ENCODE assay signal across 8 cellular contexts in the genomic region with DNA sequence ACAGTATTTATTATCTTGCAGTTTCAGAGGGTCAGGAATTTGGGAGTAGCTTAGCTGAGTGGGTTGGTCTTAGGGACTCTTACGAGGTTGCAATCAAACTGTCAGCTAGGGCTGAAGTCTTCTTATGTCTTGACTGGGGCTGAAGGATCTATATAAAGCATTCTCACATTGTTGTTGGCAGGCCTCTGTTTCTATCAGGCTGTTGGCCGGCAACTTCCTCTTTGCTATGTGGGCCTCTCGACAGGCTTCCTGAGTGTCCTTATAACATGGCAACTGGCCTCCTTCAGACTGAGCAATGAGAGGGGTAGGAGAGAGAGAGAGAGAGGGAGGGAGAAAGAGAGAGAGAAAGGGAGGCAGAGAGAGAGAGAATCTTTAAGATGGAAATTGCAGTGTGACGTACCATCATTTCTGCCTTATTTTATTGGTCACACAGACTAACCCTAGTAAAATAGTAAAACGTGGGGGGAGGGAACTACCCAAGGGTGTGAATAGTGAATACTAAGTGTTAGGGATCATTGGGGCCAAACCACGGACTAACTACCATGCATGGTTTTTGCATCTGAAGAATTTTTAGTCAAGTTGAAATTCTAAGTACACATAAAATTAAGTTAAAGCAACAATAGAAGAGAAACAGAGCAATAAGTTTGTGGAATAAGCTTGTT. TPM values are rescaled to one million over a fixed set of nuclear protein-coding genes. Genes with fewer than 3 reads are reported as not detected.
DNase-seq lines count a peak whose midpoint lies in the region; ATAC-seq, FAIRE-seq and TF ChIP-seq lines count a peak whose summit lies in the region.

No MANE protein-coding gene starts in this region.

- no peak overlapping the region for H3K9ac ChIP-seq in GM12878 (ENCODE audit: control insufficient read depth, insufficient read depth, low read length)

- RAD21 ChIA-PET in GM12878 (lab: Charles Lee; ENCODE audit: unreplicated experiment), result interaction anchor here (1.2 to 1.3 kb wide), 2 partner anchors 16 to 32 kb away, joined by 3 to 4 read pairs; a partner anchor contains a TSS

- no peaks in the 10 kb centered on the region for H3K9me3 ChIP-seq in GM12878 (replicated peaks; ENCODE audit: control insufficient read depth, insufficient read depth, low read length)
- no peaks in the 10 kb centered on the region for H3K9me3 ChIP-seq in neuron (ENCODE audit: low read length)

- no peak overlapping the region for H3K4me3 ChIP-seq in GM12878
- H3K4me3 ChIP-seq in neuron (ENCODE audit: low read length), result no peak overlapping the region

- H3K27me3 ChIP-seq in GM12878 (replicated peaks in 1 of 2; ENCODE audit: control insufficient read depth in 2 of 2, insufficient read depth in 2 of 2, low read length in 1 of 2) (no peaks in the 10 kb centered on the region), neuron (ENCODE audit: insufficient read depth, low read length) (no peaks in the 10 kb centered on the region)

- no peak for TF ChIP-seq POLR2A in GM12878 (IDR thresholded peaks at IDR 0.05; ENCODE audit: low read depth, low read length)

- POLR2A ChIA-PET in GM12878 (lab: Charles Lee), result no interaction called here

- TF ChIP-seq CTCF in GM12878 (IDR thresholded peaks at IDR 0.05 in 2 of 3, conservative IDR thresholded peaks at IDR 0.05 in 1 of 3; ENCODE audit: control insufficient read depth in 2 of 3, extremely low read depth in 1 of 3, insufficient read depth in 1 of 3, low read depth in 3 of 3, low read length in 3 of 3), result no peak

- no peak overlapping the region for H3K27ac ChIP-seq in GM12878 (ENCODE audit: control insufficient read depth, insufficient read depth)

- H3K79me2 ChIP-seq in GM12878 (ENCODE audit: control insufficient read depth, insufficient read depth, low read length), result no peaks in the 10 kb centered on the region

- CTCF ChIA-PET in GM12878 (lab: Yijun Ruan, JAX), result interaction anchor here (0.8 kb wide), 1 partner anchor 33 kb away, joined by 3 read pairs; no protein-coding TSS in a partner anchor

- 24% methylated on average over 6 of the region's 6 CpGs for WGBS in GM12878 (ENCODE audit: insufficient coverage, insufficient replicate concordance, low lambda C conversion rate, missing lambda C conversion rate)

- TF ChIP-seq RAD21 in GM12878 (IDR thresholded peaks at IDR 0.05; ENCODE audit: insufficient read depth, low read depth, low read length), result no peak

- H2AFZ ChIP-seq in GM12878 (ENCODE audit: control insufficient read depth, low read depth, low read length), result peak overlapping the region; percentile 73
- H2AFZ ChIP-seq in neuron (ENCODE audit: low read depth, low read length), result peak overlapping the region; percentile 32

- DNase-seq in GM12878 (ENCODE audit: low read depth, low spot score) (peak; percentile 11), ecto neural progenitor cell (ENCODE audit: low spot score) (no peak), ACHN (no peak), NCI-H1436 (lab: John Stamatoyannopoulos, UW) (no peak)
- DNase-seq in activated T-cell treated with anti-CD3 and anti-CD28 coated beads, Interleukin-2, amount 50 U/mL, for 48 hours, result no peak

- no peak for TF ChIP-seq EP300 in GM12878 (IDR thresholded peaks at IDR 0.05; ENCODE audit: borderline replicate concordance in 1 of 2, control insufficient read depth in 1 of 2, low read depth in 2 of 2, low read length in 2 of 2)

- ATAC-seq in GM18867 (IDR thresholded peaks at IDR 0.05; ENCODE audit: unreplicated experiment) (peak; percentile 97), HG03139 (IDR thresholded peaks at IDR 0.05; ENCODE audit: unreplicated experiment) (peak; percentile 69), GM12878 (peak; percentile 82)

- BruUV-seq in GM12878 (replicated peaks; lab: Mats Ljungman, UMichigan), result no TSS peak

- H3K36me3 ChIP-seq in GM12878 (ENCODE audit: control insufficient read depth in 2 of 2, insufficient read depth in 2 of 2, low read length in 1 of 2) (no peaks in the 10 kb centered on the region), neuron (ENCODE audit: insufficient read depth, low read length) (no peaks in the 10 kb centered on the region)

- SMC1A ChIA-PET in GM12878 (lab: Charles Lee; ENCODE audit: uncharacterized antibody, unreplicated experiment), result interaction anchor here (0.6 to 2.2 kb wide), 2 partner anchors 12 to 17 kb away, joined by 3 to 5 read pairs; a partner anchor contains a TSS

- H4K20me1 ChIP-seq in GM12878 (ENCODE audit: control insufficient read depth, insufficient read depth), result no peaks in the 10 kb centered on the region

- in situ Hi-C loops in GM12878 (cut with MboI) (no loop called here), ACHN (cut with HindIII; ENCODE audit: low pct_ligation_motif_present, low pct_unique_long_range_greater_than_20kb, low sequenced_read_pairs) (no loop called here)

- peak; percentile 27 for FAIRE-seq in GM12878 (lab: Jason Lieb, UNC)

- intact Hi-C loops in GM12878 (cut with micrococcal nuclease; ENCODE audit: unreplicated experiment), result no loop called here

- H3K4me1 ChIP-seq in GM12878 (ENCODE audit: control insufficient read depth, insufficient read depth, low read length) (peaks cover 4% of the 10 kb centered on the region; the same call in 1 of the 2 replicates), neuron (ENCODE audit: insufficient read depth, low read length) (peaks cover 2% of the 10 kb centered on the region)

- no peak overlapping the region; the same call in 1 of the 2 replicates for H3K4me2 ChIP-seq in GM12878 (ENCODE audit: control insufficient read depth, insufficient read depth)

TF ChIP-seq in GM12878, 131 proteins besides CTCF, POLR2A, EP300 and RAD21:
- no peak for TF ChIP-seq SREBF1 (IDR thresholded peaks at IDR 0.05; ENCODE audit: low read length)
- TF ChIP-seq MEF2A (IDR thresholded peaks at IDR 0.05; ENCODE audit: insufficient read depth, low read depth, low read length), result 0 out of 2 replicates have a peak, but pooled peaks have one; percentile 42
- peak; percentile 10; the same call in 1 of the 2 replicates for TF ChIP-seq SPI1 (IDR thresholded peaks at IDR 0.05; ENCODE audit: borderline replicate concordance, insufficient read depth, low read depth, low read length)
- TF ChIP-seq GABPA (IDR thresholded peaks at IDR 0.05; ENCODE audit: low read depth), result 0 out of 2 replicates have a peak, but pooled peaks have one; percentile 31

RNA-seq across cellular contexts. Expression of a gene that starts 16.1 kb away (rescaled TPM):
- total RNA-seq in GM12878 (2013; cell fraction: nucleolus; rRNA removed), result not detected in 2 replicates
- total RNA-seq in GM12878 (2014; rRNA removed), result not detected in 2 replicates
- not detected in 2 replicates for total RNA-seq in GM12878 (2014; rRNA removed; fragmentation: Illumina TruSeq; extraction: Trizol)
- total RNA-seq in GM12878 (2021), result 0.05 and 0.08 TPM in 2 replicates
- polyA plus RNA-seq in GM12878 (2011; ENCODE audit: low read depth), result not detected
- polyA plus RNA-seq in GM12878 (2011; rRNA removed), result 0.01 TPM in 1 of 2 replicates, not detected in the other
- polyA plus RNA-seq in GM12878 (2011; cell fraction: cytosol; rRNA removed), result not detected in 2 replicates
- not detected in 2 replicates for polyA plus RNA-seq in GM12878 (2011; cell fraction: nucleus; rRNA removed)
- not detected in 2 replicates for polyA plus RNA-seq in GM12878 (2012)
- not detected in 2 replicates for polyA plus RNA-seq in GM12878 (2014; fragmentation: Illumina TruSeq; extraction: Trizol)
- polyA plus RNA-seq in GM12878 (2014; fragmentation: Nextera tagmentation; extraction: Ambion mirVana), result not detected
- polyA plus RNA-seq in GM12878 (2014; rRNA removed), result not detected in 2 replicates
- not detected for polyA plus RNA-seq in GM12878 (2016; fragmentation: Nextera tagmentation; extraction: Ambion mirVana)
- polyA minus RNA-seq in GM12878 (2011; rRNA and poly(A)+ RNA removed), result not detected in 2 replicates
- polyA minus RNA-seq in GM12878 (2011; cell fraction: cytosol; rRNA and poly(A)+ RNA removed), result not detected in 2 replicates
- polyA minus RNA-seq in GM12878 (2011; cell fraction: nucleus; rRNA and poly(A)+ RNA removed), result not detected in 2 replicates
